In the genomic region with DNA sequence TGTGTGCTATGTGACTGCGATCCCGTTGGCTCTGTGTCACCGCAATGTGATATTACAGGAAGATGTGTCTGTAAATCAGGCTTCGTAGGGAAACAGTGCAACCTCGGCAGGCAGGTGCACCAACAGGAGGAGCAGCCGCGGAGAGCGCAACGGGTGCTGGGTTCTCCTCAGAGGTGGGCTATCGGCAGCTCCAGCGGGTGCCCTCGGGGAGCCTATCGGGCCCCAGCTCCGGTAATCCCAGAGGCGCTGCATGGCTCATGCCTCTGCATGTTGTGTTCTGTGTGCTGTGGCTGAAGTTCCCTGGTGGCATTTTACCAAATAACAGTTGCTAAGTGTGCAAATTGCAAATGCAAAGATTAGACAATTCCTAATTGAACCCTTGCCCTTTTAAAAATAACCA, we compare ENCODE assay signal across 29 cellular contexts.
"Had no signal": no experiment of that assay in that cellular context is flagged by ENCODE, and none has a peak within 500 bp of the region (broad histone marks: within the 10 kb centered on the region; RNA-seq: fewer than 3 reads in every experiment).

No MANE protein-coding gene starts in this region.

- H3K27me3 ChIP-seq: brain microvascular endothelial cell, SJSA1 had no signal

- H3K36me3 ChIP-seq: brain microvascular endothelial cell, SJSA1 had no signal

- ATAC-seq: activated CD8-positive, alpha-beta memory T cell treated with anti-CD3 and anti-CD28 coated beads, Interleukin-2, amount 10 ng/mL, durations not matched to agents 7 days and 5 days; activated naive CD4-positive, alpha-beta T cell treated with anti-CD3 and anti-CD28 coated beads, Interleukin-2, amount 50 U/mL, for 72 hours; activated naive CD8-positive, alpha-beta T cell treated with anti-CD3 and anti-CD28 coated beads, Interleukin-2, amount 50 U/mL, for 24 hours; activated T-cell treated with anti-CD3 and anti-CD28 coated beads, Interleukin-2, amount 50 U/mL, for 72 hours; activated T-helper 17 cell treated with anti-CD3 and anti-CD28 coated beads, Interleukin-2, amount 50 U/mL, for 72 hours; K562; Panc1 had no signal

- H3K27ac ChIP-seq: brain microvascular endothelial cell, SJSA1 had no signal

- H3K9me3 ChIP-seq: SJSA1, SK-N-SH had no signal

- H3K4me3 ChIP-seq: K562, SJSA1 had no signal

- DNase-seq: activated B cell treated with CpG ODN at 0.5 μM for 24 hours; activated CD4-positive, alpha-beta memory T cell treated with anti-CD3 and anti-CD28 coated beads, Interleukin-2, amount 10 ng/mL, durations not matched to agents 7 days and 5 days; activated CD4-positive, alpha-beta T cell treated with anti-CD3 and anti-CD28 coated beads for 48 hours; activated CD4-positive, CD25-positive, alpha-beta regulatory T cell treated with anti-CD3 and anti-CD28 coated beads, Interleukin-2, amount 50 U/mL, for 72 hours; activated CD8-positive, alpha-beta memory T cell treated with anti-CD3 and anti-CD28 coated beads for 24 hours; activated CD8-positive, alpha-beta memory T cell treated with anti-CD3 and anti-CD28 coated beads, Interleukin-2, amount 10 ng/mL, durations not matched to agents 7 days and 5 days; activated CD8-positive, alpha-beta memory T cell treated with anti-CD3 and anti-CD28 coated beads, Interleukin-2, amount 50 U/mL, for 48 hours; activated effector memory CD4-positive, alpha-beta T cell treated with anti-CD3 and anti-CD28 coated beads, Interleukin-2, amount 50 U/mL, for 16 hours; activated naive CD4-positive, alpha-beta T cell treated with anti-CD3 and anti-CD28 coated beads for 36 hours; activated naive CD8-positive, alpha-beta T cell treated with anti-CD3 and anti-CD28 coated beads, Interleukin-2, amount 50 U/mL, for 24 hours; activated T-cell treated with anti-CD3 and anti-CD28 coated beads, Interleukin-2, amount 50 U/mL, for 72 hours; aorta; brain microvascular endothelial cell; NCI-H1092 treated with DMSO at 0.1 percent for 48 hours; NCI-H1436; NCI-H1694; NCI-H1930; NCI-H2081 treated with DMSO at 0.1 percent for 48 hours; NCI-H226; NCI-H446 treated with DMSO at 0.1 percent for 48 hours; NCI-H524; NCI-H69; SHP77 treated with DMSO at 0.1 percent for 48 hours; SK-N-SH had no signal

- H3K4me1 ChIP-seq: SJSA1 had no signal
